ENCODE assay signal across 1 cellular context in genomic region chr11:6682936-6683861, GRCh38.
TF ChIP-seq lines count a peak whose summit lies in the region.

Gene MRPL17, minus strand, starts transcription at chr11:6683340. Its CDS starts 44 bp downstream, at chr11:6683296.

TF ChIP-seq in H1, 55 proteins besides CTCF, POLR2A, EP300 and RAD21 (continued from another document):
- TF ChIP-seq CHD7 (IDR thresholded peaks at IDR 0.05; ENCODE audit: insufficient replicate concordance, low read length) (no peak), E2F6 (IDR thresholded peaks at IDR 0.05) (peak; percentile 99), TEAD4 (IDR thresholded peaks at IDR 0.05; ENCODE audit: low read depth, low read length) (0 out of 2 replicates have a peak, but pooled peaks have one; percentile 1), GTF2F1 (IDR thresholded peaks at IDR 0.05; ENCODE audit: borderline replicate concordance, low read depth, low read length) (no peak), SIN3A (conservative IDR thresholded peaks at IDR 0.05 in 1 of 2, IDR thresholded peaks at IDR 0.05 in 1 of 2; ENCODE audit: low read depth in 1 of 2, low read length in 2 of 2) (peak; percentile 34 to 86; a peak in 2 of 4 replicates), CHD1 (IDR thresholded peaks at IDR 0.05; ENCODE audit: low read depth, low read length) (no peak), BACH1 (IDR thresholded peaks at IDR 0.05; ENCODE audit: low read length) (no peak), YY1 (IDR thresholded peaks at IDR 0.05; ENCODE audit: low read depth, low read length) (peak; percentile 68; the same call in 1 of the 2 replicates), ASH2L (IDR thresholded peaks at IDR 0.05; ENCODE audit: low read length) (peak; percentile 82), NRF1 (IDR thresholded peaks at IDR 0.05; ENCODE audit: low read depth, low read length) (peak; percentile 95), PHF8 (conservative IDR thresholded peaks at IDR 0.05; ENCODE audit: low read depth, low read length) (peak; percentile 98), POLR2AphosphoS5 (IDR thresholded peaks at IDR 0.05; ENCODE audit: low read depth, low read length) (peak; percentile 98), MAX (IDR thresholded peaks at IDR 0.05) (peak; percentile 95), RBBP5 (IDR thresholded peaks at IDR 0.05; ENCODE audit: borderline replicate concordance, low read depth, low read length) (no peak), ATF2 (IDR thresholded peaks at IDR 0.05; ENCODE audit: low read length) (no peak), SRF (IDR thresholded peaks at IDR 0.05; ENCODE audit: low read depth, low read length) (no peak), TAF1 (IDR thresholded peaks at IDR 0.05; ENCODE audit: low read depth, low read length) (peak; percentile 94), ZNF274 (IDR thresholded peaks at IDR 0.05; ENCODE audit: borderline replicate concordance, extremely low read depth, low read length) (no peak), KDM5A (IDR thresholded peaks at IDR 0.05; ENCODE audit: low read length) (no peak), EZH2 (IDR thresholded peaks at IDR 0.05; ENCODE audit: low read depth, low read length, severe bottlenecking) (no peak), SIX5 (IDR thresholded peaks at IDR 0.05; ENCODE audit: low read depth, low read length) (no peak), POU5F1 (IDR thresholded peaks at IDR 0.05; ENCODE audit: low read depth, low read length) (no peak), CBX5 (IDR thresholded peaks at IDR 0.05; ENCODE audit: low read depth, low read length) (no peak), NANOG (IDR thresholded peaks at IDR 0.05; ENCODE audit: insufficient read depth, low read depth, low read length, poor library complexity, severe bottlenecking) (no peak), CHD2 (IDR thresholded peaks at IDR 0.05; ENCODE audit: low read length) (no peak; the same call in 1 of the 2 replicates), JUND (IDR thresholded peaks at IDR 0.05; ENCODE audit: low read length) (0 out of 2 replicates have a peak, but pooled peaks have one; percentile 9), KDM4A (IDR thresholded peaks at IDR 0.05; ENCODE audit: low read depth, low read length, severe bottlenecking) (peak; percentile 65), FOSL1 (IDR thresholded peaks at IDR 0.05; ENCODE audit: insufficient read depth, low read depth, low read length) (no peak), SAP30 (IDR thresholded peaks at IDR 0.05; ENCODE audit: insufficient read depth, insufficient replicate concordance, low read length) (peak; percentile 36), CREB1 (IDR thresholded peaks at IDR 0.05) (0 out of 2 replicates have a peak, but pooled peaks have one; percentile 22), SUZ12 (IDR thresholded peaks at IDR 0.05; ENCODE audit: low read length) (no peak), KDM1A (IDR thresholded peaks at IDR 0.05; ENCODE audit: borderline replicate concordance, low read length) (no peak), RFX5 (IDR thresholded peaks at IDR 0.05; ENCODE audit: borderline replicate concordance, low read depth, low read length) (no peak), USF2 (IDR thresholded peaks at IDR 0.05; ENCODE audit: low read length) (no peak), BRCA1 (IDR thresholded peaks at IDR 0.05; ENCODE audit: low read depth, low read length) (no peak), TAF7 (optimal IDR thresholded peaks at IDR 0.05; ENCODE audit: borderline replicate concordance, low read depth, low read length) (peak; percentile 88), RXRA (IDR thresholded peaks at IDR 0.05; ENCODE audit: insufficient read depth, low read depth, low read length) (no peak), SP4 (IDR thresholded peaks at IDR 0.05; ENCODE audit: low read length) (peak; percentile 80; the same call in 1 of the 2 replicates), MAFK (IDR thresholded peaks at IDR 0.05; ENCODE audit: low read depth, low read length) (no peak), SP2 (IDR thresholded peaks at IDR 0.05; ENCODE audit: low read length) (no peak), EGR1 (IDR thresholded peaks at IDR 0.05; ENCODE audit: borderline replicate concordance, low read depth, low read length) (no peak), HDAC2 (IDR thresholded peaks at IDR 0.05; ENCODE audit: borderline replicate concordance in 1 of 2, low read depth in 2 of 2, low read length in 2 of 2) (peak in 1 of 2 experiments; percentile 52; a peak in 1 of 4 replicates), TCF12 (IDR thresholded peaks at IDR 0.05; ENCODE audit: low read depth, low read length) (0 out of 2 replicates have a peak, but pooled peaks have one; percentile 19), ATF3 (IDR thresholded peaks at IDR 0.05; ENCODE audit: insufficient read depth, low read depth, low read length) (0 out of 2 replicates have a peak, but pooled peaks have one; percentile 14)
TF ChIP-seq in H1: peak in this region for 22.
